Comparison of ENCODE assay signal across 1 cellular context in the genomic region with DNA sequence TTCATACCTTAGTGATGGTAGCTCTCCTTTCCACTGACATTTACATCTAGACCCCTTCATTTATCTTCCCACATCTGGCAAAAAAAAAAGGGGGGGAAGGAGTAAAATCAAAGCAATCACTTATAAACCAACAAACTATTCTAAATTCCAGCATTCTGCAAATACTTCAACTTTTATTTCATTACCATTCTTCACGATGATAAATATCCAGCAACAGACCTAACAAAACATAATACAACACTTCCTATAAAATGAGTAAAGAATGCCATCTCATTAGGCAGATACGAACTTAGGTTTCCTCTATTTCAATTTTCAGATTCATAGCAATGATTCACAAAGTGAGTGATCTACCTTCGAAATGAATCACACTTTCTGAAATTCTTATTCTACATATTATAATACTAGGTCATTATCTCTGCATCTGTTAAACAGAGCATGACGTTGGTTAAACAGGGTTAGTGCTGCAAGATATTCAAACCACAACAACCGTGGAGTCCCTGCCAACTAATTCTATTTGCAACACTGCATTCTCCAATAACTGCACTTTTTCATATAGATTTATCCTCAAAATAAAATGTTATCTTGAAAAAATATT.
TF ChIP-seq lines count a peak whose summit lies in the region.

A gene with protein sequence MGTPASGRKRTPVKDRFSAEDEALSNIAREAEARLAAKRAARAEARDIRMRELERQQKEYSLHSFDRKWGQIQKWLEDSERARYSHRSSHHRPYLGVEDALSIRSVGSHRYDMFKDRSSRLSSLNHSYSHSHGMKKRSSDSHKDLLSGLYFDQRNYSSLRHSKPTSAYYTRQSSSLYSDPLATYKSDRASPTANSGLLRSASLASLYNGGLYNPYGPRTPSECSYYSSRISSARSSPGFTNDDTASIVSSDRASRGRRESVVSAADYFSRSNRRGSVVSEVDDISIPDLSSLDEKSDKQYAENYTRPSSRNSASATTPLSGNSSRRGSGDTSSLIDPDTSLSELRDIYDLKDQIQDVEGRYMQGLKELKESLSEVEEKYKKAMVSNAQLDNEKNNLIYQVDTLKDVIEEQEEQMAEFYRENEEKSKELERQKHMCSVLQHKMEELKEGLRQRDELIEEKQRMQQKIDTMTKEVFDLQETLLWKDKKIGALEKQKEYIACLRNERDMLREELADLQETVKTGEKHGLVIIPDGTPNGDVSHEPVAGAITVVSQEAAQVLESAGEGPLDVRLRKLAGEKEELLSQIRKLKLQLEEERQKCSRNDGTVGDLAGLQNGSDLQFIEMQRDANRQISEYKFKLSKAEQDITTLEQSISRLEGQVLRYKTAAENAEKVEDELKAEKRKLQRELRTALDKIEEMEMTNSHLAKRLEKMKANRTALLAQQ (minus strand): TSS at position 51 of the 595 bp plus-strand sequence. CDS start 25,599 bp downstream, outside the sequence.

TF ChIP-seq in GM12878, 131 proteins besides CTCF, POLR2A, EP300 and RAD21 (continued from another document and continues in another):
- TF ChIP-seq, protein P1, sequence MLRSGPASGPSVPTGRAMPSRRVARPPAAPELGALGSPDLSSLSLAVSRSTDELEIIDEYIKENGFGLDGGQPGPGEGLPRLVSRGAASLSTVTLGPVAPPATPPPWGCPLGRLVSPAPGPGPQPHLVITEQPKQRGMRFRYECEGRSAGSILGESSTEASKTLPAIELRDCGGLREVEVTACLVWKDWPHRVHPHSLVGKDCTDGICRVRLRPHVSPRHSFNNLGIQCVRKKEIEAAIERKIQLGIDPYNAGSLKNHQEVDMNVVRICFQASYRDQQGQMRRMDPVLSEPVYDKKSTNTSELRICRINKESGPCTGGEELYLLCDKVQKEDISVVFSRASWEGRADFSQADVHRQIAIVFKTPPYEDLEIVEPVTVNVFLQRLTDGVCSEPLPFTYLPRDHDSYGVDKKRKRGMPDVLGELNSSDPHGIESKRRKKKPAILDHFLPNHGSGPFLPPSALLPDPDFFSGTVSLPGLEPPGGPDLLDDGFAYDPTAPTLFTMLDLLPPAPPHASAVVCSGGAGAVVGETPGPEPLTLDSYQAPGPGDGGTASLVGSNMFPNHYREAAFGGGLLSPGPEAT (IDR thresholded peaks at IDR 0.05; ENCODE audit: low read depth) = no peak
- TF ChIP-seq HDAC6 (IDR thresholded peaks at IDR 0.05; ENCODE audit: unreplicated experiment) (no peak), DPF2 (IDR thresholded peaks at IDR 0.05) (peak; percentile 83), SMAD5 (IDR thresholded peaks at IDR 0.05; ENCODE audit: low read depth) (no peak), ZNF217 (IDR thresholded peaks at IDR 0.05) (peak; percentile 99), ESRRA (IDR thresholded peaks at IDR 0.05; ENCODE audit: low read length) (no peak), GATAD2B (conservative IDR thresholded peaks at IDR 0.05; ENCODE audit: low read depth) (no peak), KLF5 (IDR thresholded peaks at IDR 0.05; ENCODE audit: partially characterized antibody) (no peak), YY1 (IDR thresholded peaks at IDR 0.05; ENCODE audit: low read depth, low read length) (no peak), HCFC1 (IDR thresholded peaks at IDR 0.05; ENCODE audit: low read length) (no peak), SPI1 (IDR thresholded peaks at IDR 0.05; ENCODE audit: borderline replicate concordance, insufficient read depth, low read depth, low read length) (peak; percentile 23; the same call in 1 of the 2 replicates), BCL11A (IDR thresholded peaks at IDR 0.05; ENCODE audit: low read depth, low read length) (peak; percentile 73), FOXK2 (IDR thresholded peaks at IDR 0.05) (no peak), RB1 (IDR thresholded peaks at IDR 0.05; ENCODE audit: borderline replicate concordance) (no peak), ZNF207 (IDR thresholded peaks at IDR 0.05; ENCODE audit: borderline replicate concordance) (no peak), NR2C1 (IDR thresholded peaks at IDR 0.05) (0 out of 2 replicates have a peak, but pooled peaks have one; percentile 47), SMC3 (IDR thresholded peaks at IDR 0.05; ENCODE audit: borderline replicate concordance, low read length) (no peak), MXI1 (IDR thresholded peaks at IDR 0.05; ENCODE audit: low read depth, low read length) (no peak), SP1 (IDR thresholded peaks at IDR 0.05; ENCODE audit: low read depth, low read length) (no peak), POLR2AphosphoS5 (IDR thresholded peaks at IDR 0.05; ENCODE audit: low read length) (no peak), RCOR1 (conservative IDR thresholded peaks at IDR 0.05; ENCODE audit: low read depth, low read length) (0 out of 2 replicates have a peak, but pooled peaks have one; percentile 37), SIX5 (IDR thresholded peaks at IDR 0.05; ENCODE audit: low read depth, low read length, severe bottlenecking) (no peak), BRCA1 (IDR thresholded peaks at IDR 0.05; ENCODE audit: low read depth, low read length) (no peak), SUZ12 (IDR thresholded peaks at IDR 0.05; ENCODE audit: unreplicated experiment) (no peak), SRF (IDR thresholded peaks at IDR 0.05; ENCODE audit: low read depth in 2 of 2, low read length in 2 of 2) (no peak)
- TF ChIP-seq, protein P2, sequence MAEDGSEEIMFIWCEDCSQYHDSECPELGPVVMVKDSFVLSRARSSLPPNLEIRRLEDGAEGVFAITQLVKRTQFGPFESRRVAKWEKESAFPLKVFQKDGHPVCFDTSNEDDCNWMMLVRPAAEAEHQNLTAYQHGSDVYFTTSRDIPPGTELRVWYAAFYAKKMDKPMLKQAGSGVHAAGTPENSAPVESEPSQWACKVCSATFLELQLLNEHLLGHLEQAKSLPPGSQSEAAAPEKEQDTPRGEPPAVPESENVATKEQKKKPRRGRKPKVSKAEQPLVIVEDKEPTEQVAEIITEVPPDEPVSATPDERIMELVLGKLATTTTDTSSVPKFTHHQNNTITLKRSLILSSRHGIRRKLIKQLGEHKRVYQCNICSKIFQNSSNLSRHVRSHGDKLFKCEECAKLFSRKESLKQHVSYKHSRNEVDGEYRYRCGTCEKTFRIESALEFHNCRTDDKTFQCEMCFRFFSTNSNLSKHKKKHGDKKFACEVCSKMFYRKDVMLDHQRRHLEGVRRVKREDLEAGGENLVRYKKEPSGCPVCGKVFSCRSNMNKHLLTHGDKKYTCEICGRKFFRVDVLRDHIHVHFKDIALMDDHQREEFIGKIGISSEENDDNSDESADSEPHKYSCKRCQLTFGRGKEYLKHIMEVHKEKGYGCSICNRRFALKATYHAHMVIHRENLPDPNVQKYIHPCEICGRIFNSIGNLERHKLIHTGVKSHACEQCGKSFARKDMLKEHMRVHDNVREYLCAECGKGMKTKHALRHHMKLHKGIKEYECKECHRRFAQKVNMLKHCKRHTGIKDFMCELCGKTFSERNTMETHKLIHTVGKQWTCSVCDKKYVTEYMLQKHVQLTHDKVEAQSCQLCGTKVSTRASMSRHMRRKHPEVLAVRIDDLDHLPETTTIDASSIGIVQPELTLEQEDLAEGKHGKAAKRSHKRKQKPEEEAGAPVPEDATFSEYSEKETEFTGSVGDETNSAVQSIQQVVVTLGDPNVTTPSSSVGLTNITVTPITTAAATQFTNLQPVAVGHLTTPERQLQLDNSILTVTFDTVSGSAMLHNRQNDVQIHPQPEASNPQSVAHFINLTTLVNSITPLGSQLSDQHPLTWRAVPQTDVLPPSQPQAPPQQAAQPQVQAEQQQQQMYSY (CRISPR knock-in tag; IDR thresholded peaks at IDR 0.05) = no peak
- TF ChIP-seq, protein P3, sequence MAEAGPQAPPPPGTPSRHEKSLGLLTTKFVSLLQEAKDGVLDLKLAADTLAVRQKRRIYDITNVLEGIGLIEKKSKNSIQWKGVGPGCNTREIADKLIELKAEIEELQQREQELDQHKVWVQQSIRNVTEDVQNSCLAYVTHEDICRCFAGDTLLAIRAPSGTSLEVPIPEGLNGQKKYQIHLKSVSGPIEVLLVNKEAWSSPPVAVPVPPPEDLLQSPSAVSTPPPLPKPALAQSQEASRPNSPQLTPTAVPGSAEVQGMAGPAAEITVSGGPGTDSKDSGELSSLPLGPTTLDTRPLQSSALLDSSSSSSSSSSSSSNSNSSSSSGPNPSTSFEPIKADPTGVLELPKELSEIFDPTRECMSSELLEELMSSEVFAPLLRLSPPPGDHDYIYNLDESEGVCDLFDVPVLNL (IDR thresholded peaks at IDR 0.05; ENCODE audit: low read depth, low read length) = no peak
- TF ChIP-seq, protein P4, sequence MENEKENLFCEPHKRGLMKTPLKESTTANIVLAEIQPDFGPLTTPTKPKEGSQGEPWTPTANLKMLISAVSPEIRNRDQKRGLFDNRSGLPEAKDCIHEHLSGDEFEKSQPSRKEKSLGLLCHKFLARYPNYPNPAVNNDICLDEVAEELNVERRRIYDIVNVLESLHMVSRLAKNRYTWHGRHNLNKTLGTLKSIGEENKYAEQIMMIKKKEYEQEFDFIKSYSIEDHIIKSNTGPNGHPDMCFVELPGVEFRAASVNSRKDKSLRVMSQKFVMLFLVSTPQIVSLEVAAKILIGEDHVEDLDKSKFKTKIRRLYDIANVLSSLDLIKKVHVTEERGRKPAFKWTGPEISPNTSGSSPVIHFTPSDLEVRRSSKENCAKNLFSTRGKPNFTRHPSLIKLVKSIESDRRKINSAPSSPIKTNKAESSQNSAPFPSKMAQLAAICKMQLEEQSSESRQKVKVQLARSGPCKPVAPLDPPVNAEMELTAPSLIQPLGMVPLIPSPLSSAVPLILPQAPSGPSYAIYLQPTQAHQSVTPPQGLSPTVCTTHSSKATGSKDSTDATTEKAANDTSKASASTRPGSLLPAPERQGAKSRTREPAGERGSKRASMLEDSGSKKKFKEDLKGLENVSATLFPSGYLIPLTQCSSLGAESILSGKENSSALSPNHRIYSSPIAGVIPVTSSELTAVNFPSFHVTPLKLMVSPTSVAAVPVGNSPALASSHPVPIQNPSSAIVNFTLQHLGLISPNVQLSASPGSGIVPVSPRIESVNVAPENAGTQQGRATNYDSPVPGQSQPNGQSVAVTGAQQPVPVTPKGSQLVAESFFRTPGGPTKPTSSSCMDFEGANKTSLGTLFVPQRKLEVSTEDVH (IDR thresholded peaks at IDR 0.05; ENCODE audit: low read depth, partially characterized antibody) = no peak
- TF ChIP-seq, protein P5, sequence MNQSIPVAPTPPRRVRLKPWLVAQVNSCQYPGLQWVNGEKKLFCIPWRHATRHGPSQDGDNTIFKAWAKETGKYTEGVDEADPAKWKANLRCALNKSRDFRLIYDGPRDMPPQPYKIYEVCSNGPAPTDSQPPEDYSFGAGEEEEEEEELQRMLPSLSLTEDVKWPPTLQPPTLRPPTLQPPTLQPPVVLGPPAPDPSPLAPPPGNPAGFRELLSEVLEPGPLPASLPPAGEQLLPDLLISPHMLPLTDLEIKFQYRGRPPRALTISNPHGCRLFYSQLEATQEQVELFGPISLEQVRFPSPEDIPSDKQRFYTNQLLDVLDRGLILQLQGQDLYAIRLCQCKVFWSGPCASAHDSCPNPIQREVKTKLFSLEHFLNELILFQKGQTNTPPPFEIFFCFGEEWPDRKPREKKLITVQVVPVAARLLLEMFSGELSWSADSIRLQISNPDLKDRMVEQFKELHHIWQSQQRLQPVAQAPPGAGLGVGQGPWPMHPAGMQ (IDR thresholded peaks at IDR 0.05; ENCODE audit: borderline replicate concordance) = no peak
- TF ChIP-seq, protein P6, sequence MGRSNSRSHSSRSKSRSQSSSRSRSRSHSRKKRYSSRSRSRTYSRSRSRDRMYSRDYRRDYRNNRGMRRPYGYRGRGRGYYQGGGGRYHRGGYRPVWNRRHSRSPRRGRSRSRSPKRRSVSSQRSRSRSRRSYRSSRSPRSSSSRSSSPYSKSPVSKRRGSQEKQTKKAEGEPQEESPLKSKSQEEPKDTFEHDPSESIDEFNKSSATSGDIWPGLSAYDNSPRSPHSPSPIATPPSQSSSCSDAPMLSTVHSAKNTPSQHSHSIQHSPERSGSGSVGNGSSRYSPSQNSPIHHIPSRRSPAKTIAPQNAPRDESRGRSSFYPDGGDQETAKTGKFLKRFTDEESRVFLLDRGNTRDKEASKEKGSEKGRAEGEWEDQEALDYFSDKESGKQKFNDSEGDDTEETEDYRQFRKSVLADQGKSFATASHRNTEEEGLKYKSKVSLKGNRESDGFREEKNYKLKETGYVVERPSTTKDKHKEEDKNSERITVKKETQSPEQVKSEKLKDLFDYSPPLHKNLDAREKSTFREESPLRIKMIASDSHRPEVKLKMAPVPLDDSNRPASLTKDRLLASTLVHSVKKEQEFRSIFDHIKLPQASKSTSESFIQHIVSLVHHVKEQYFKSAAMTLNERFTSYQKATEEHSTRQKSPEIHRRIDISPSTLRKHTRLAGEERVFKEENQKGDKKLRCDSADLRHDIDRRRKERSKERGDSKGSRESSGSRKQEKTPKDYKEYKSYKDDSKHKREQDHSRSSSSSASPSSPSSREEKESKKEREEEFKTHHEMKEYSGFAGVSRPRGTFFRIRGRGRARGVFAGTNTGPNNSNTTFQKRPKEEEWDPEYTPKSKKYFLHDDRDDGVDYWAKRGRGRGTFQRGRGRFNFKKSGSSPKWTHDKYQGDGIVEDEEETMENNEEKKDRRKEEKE (IDR thresholded peaks at IDR 0.05) = no peak
- TF ChIP-seq, protein P7, sequence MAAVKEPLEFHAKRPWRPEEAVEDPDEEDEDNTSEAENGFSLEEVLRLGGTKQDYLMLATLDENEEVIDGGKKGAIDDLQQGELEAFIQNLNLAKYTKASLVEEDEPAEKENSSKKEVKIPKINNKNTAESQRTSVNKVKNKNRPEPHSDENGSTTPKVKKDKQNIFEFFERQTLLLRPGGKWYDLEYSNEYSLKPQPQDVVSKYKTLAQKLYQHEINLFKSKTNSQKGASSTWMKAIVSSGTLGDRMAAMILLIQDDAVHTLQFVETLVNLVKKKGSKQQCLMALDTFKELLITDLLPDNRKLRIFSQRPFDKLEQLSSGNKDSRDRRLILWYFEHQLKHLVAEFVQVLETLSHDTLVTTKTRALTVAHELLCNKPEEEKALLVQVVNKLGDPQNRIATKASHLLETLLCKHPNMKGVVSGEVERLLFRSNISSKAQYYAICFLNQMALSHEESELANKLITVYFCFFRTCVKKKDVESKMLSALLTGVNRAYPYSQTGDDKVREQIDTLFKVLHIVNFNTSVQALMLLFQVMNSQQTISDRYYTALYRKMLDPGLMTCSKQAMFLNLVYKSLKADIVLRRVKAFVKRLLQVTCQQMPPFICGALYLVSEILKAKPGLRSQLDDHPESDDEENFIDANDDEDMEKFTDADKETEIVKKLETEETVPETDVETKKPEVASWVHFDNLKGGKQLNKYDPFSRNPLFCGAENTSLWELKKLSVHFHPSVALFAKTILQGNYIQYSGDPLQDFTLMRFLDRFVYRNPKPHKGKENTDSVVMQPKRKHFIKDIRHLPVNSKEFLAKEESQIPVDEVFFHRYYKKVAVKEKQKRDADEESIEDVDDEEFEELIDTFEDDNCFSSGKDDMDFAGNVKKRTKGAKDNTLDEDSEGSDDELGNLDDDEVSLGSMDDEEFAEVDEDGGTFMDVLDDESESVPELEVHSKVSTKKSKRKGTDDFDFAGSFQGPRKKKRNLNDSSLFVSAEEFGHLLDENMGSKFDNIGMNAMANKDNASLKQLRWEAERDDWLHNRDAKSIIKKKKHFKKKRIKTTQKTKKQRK (IDR thresholded peaks at IDR 0.05; ENCODE audit: low read depth, low read length) = no peak
- TF ChIP-seq, protein P8, sequence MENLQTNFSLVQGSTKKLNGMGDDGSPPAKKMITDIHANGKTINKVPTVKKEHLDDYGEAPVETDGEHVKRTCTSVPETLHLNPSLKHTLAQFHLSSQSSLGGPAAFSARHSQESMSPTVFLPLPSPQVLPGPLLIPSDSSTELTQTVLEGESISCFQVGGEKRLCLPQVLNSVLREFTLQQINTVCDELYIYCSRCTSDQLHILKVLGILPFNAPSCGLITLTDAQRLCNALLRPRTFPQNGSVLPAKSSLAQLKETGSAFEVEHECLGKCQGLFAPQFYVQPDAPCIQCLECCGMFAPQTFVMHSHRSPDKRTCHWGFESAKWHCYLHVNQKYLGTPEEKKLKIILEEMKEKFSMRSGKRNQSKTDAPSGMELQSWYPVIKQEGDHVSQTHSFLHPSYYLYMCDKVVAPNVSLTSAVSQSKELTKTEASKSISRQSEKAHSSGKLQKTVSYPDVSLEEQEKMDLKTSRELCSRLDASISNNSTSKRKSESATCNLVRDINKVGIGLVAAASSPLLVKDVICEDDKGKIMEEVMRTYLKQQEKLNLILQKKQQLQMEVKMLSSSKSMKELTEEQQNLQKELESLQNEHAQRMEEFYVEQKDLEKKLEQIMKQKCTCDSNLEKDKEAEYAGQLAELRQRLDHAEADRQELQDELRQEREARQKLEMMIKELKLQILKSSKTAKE (IDR thresholded peaks at IDR 0.05; ENCODE audit: low read depth, poor library complexity, severe bottlenecking) = peak; percentile 57
